Comparison of ENCODE assay signal across 37 cellular contexts in genomic region chr5:176637556-176637955, GRCh38. TPM values are rescaled to one million over a fixed set of nuclear protein-coding genes. Genes with fewer than 3 reads are reported as not detected.
"Had no signal": no experiment of that assay in that cellular context is flagged by ENCODE, and none has a peak within 500 bp of the region (broad histone marks: within the 10 kb centered on the region; RNA-seq: fewer than 3 reads in every experiment).

No MANE protein-coding gene starts in this region.

- H3K4me3 ChIP-seq: Peyer's patch had no signal

- H3K4me3 Mint-ChIP-seq: activated CD4-positive, alpha-beta memory T cell treated with anti-CD3 and anti-CD28 coated beads, Interleukin-2, amount 10 ng/mL, durations not matched to agents 7 days and 5 days; activated CD8-positive, alpha-beta memory T cell treated with anti-CD3 and anti-CD28 coated beads, Interleukin-2, amount 10 ng/mL, durations not matched to agents 7 days and 5 days; activated naive CD4-positive, alpha-beta T cell treated with anti-CD3 and anti-CD28 coated beads, Interleukin-2, amount 10 ng/mL, durations not matched to agents 7 days and 5 days; activated naive CD8-positive, alpha-beta T cell; activated naive CD8-positive, alpha-beta T cell treated with anti-CD3 and anti-CD28 coated beads, Interleukin-2, amount 50 U/mL, for 24 hours; brain; T-cell had no signal

- H3K4me1 Mint-ChIP-seq: activated CD4-positive, alpha-beta memory T cell treated with anti-CD3 and anti-CD28 coated beads, Interleukin-2, amount 10 ng/mL, durations not matched to agents 7 days and 5 days had no signal

- H3K27ac Mint-ChIP-seq: activated CD4-positive, alpha-beta memory T cell treated with anti-CD3 and anti-CD28 coated beads, Interleukin-2, amount 10 ng/mL, durations not matched to agents 7 days and 5 days; activated CD8-positive, alpha-beta memory T cell treated with anti-CD3 and anti-CD28 coated beads, Interleukin-2, amount 10 ng/mL, durations not matched to agents 7 days and 5 days; activated naive CD4-positive, alpha-beta T cell treated with anti-CD3 and anti-CD28 coated beads, Interleukin-2, amount 10 ng/mL, durations not matched to agents 7 days and 5 days; activated naive CD8-positive, alpha-beta T cell; activated naive CD8-positive, alpha-beta T cell treated with anti-CD3 and anti-CD28 coated beads, Interleukin-2, amount 50 U/mL, for 24 hours; T-cell had no signal

- FAIRE-seq: bronchial epithelial cell had no signal

- H3K9me3 Mint-ChIP-seq: activated CD4-positive, alpha-beta memory T cell treated with anti-CD3 and anti-CD28 coated beads, Interleukin-2, amount 10 ng/mL, durations not matched to agents 7 days and 5 days; activated naive CD4-positive, alpha-beta T cell treated with anti-CD3 and anti-CD28 coated beads, Interleukin-2, amount 10 ng/mL, durations not matched to agents 7 days and 5 days; activated naive CD8-positive, alpha-beta T cell treated with anti-CD3 and anti-CD28 coated beads, Interleukin-2, amount 50 U/mL, for 24 hours; T-cell had no signal

- H3K27me3 ChIP-seq: Peyer's patch had no signal

- H3K27ac ChIP-seq: Peyer's patch, VCaP had no signal

- H3K36me3 Mint-ChIP-seq: activated CD8-positive, alpha-beta memory T cell treated with anti-CD3 and anti-CD28 coated beads, Interleukin-2, amount 10 ng/mL, durations not matched to agents 7 days and 5 days; activated naive CD4-positive, alpha-beta T cell treated with anti-CD3 and anti-CD28 coated beads, Interleukin-2, amount 10 ng/mL, durations not matched to agents 7 days and 5 days; activated naive CD8-positive, alpha-beta T cell; brain; T-cell had no signal

- H3K9me3 ChIP-seq: Peyer's patch had no signal

- DNase-seq: activated CD4-positive, alpha-beta memory T cell treated with anti-CD3 and anti-CD28 coated beads, Interleukin-2, amount 10 ng/mL, durations not matched to agents 7 days and 5 days; activated CD4-positive, alpha-beta T cell treated with anti-CD3 and anti-CD28 coated beads for 1 hour; activated CD4-positive, alpha-beta T cell treated with anti-CD3 and anti-CD28 coated beads for 48 hours; activated CD4-positive, CD25-positive, alpha-beta regulatory T cell; activated CD8-positive, alpha-beta memory T cell treated with anti-CD3 and anti-CD28 coated beads for 24 hours; activated CD8-positive, alpha-beta memory T cell treated with anti-CD3 and anti-CD28 coated beads, Interleukin-2, amount 10 ng/mL, durations not matched to agents 7 days and 5 days; activated CD8-positive, alpha-beta memory T cell treated with anti-CD3 and anti-CD28 coated beads, Interleukin-2, amount 50 U/mL, for 48 hours; activated effector memory CD4-positive, alpha-beta T cell treated with Interleukin-2 at 50 U/mL for 16 hours; activated naive CD4-positive, alpha-beta T cell treated with anti-CD3 and anti-CD28 coated beads, Interleukin-2, amount 10 ng/mL, durations not matched to agents 7 days and 5 days; activated naive CD8-positive, alpha-beta T cell treated with anti-CD3 and anti-CD28 coated beads, Interleukin-2, amount 50 U/mL, for 24 hours; activated T-cell treated with anti-CD3 and anti-CD28 coated beads, Interleukin-2, amount 50 U/mL, for 48 hours; anterior cingulate cortex; caudate nucleus; cerebellar nuclear complex; MM.1S; NCI-H1092; NCI-H1436 treated with DMSO at 0.1 percent for 48 hours; NCI-H1694 treated with DMSO at 0.1 percent for 48 hours; NCI-H2029; NCI-H510A; NCI-H526; NCI-H748 treated with DMSO at 0.1 percent for 48 hours; NK-92 treated with Interleukin-12 subunit alpha and Interleukin-12 subunit beta, amount 100 ng/mL, for 24 hours; PC-3; Peyer's patch; RPMI8226; SIG-M5; T-cell; T-helper 2 cell; T-helper 9 cell had no signal

- ATAC-seq: activated CD8-positive, alpha-beta memory T cell treated with anti-CD3 and anti-CD28 coated beads, Interleukin-2, amount 10 ng/mL, durations not matched to agents 7 days and 5 days; activated naive CD8-positive, alpha-beta T cell treated with anti-CD3 and anti-CD28 coated beads, Interleukin-2, amount 50 U/mL, for 24 hours; PC-3; SK-N-SH treated with all-trans-retinoic acid at 6 μM for 48 hours; T-cell had no signal

- H3K36me3 ChIP-seq: Peyer's patch had no signal

RNA-seq across cellular contexts. Expression of gene EIF4E1B, which starts 7.1 kb away (rescaled TPM):
- total RNA-seq: activated CD4-positive, alpha-beta memory T cell treated with anti-CD3 and anti-CD28 coated beads, Interleukin-2, amount 10 ng/mL, durations not matched to agents 7 days and 5 days; activated CD8-positive, alpha-beta memory T cell treated with anti-CD3 and anti-CD28 coated beads, Interleukin-2, amount 10 ng/mL, durations not matched to agents 7 days and 5 days; bronchial epithelial cell; LHCN-M2; PC-3; Peyer's patch; SK-MEL-5; T-cell had no signal

RNA-seq across cellular contexts. Expression of gene SNCB, which starts 7.2 kb away (rescaled TPM):
- total RNA-seq: activated CD4-positive, alpha-beta memory T cell treated with anti-CD3 and anti-CD28 coated beads, Interleukin-2, amount 10 ng/mL, durations not matched to agents 7 days and 5 days; activated CD8-positive, alpha-beta memory T cell treated with anti-CD3 and anti-CD28 coated beads, Interleukin-2, amount 10 ng/mL, durations not matched to agents 7 days and 5 days; bronchial epithelial cell; Peyer's patch; T-cell had no signal
